Comparison of ENCODE assay signal across 8 cellular contexts in the genomic region with DNA sequence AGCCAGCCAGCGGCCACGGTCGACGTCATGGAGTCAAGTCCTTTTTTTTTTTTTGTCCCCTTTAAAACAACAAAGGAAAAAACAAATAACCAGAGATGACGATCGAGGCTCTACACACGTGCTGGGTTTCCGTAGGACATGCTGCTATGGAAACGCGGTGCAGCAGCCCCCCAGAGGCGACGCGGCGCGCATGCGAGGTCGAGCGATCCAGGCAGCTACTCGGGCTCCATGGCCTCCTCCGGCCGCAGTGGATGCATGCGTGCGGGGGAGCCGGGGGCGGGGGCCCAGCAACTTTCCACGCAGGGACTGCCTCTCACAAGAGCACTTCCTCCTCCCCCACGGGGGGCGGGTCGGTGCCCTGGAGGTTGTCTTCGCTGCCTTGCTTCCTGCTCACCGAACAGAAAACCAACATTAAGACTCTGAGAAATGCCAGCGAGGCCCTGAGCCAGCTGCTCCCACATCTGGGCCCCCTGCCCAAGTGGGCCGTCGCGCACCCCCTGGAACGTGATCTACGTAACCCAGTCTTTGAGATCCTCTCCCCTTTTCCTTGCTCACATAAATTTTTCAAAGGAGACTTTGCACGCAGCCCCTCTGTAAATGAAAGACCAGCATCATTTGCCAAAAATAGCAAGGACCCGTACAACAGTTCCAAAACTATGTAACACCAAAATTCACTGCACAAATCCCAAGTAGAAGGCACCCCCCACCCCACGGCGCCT. TPM values are rescaled to one million over a fixed set of nuclear protein-coding genes. Genes with fewer than 3 reads are reported as not detected.
DNase-seq lines count a peak whose midpoint lies in the region; ATAC-seq and TF ChIP-seq lines count a peak whose summit lies in the region.

No MANE protein-coding gene starts in this region.

- POLR2A ChIA-PET in activated CD8-positive, alpha-beta T cell treated with anti-CD3 and anti-CD28 coated beads, Interleukin-2, amount 10 ng/mL, durations not matched to agents 7 days and 5 days (lab: Charles Lee), result interaction anchor here (0.8 to 2.1 kb wide), 4 partner anchors 8 to 95 kb away, joined by 3 to 8 read pairs (median 6); no protein-coding TSS in a partner anchor
- POLR2A ChIA-PET in OCI-LY7 (lab: Charles Lee), result interaction anchor here (0.5 kb wide), 1 partner anchor 365 kb away, joined by 4 read pairs; no protein-coding TSS in a partner anchor

- intact Hi-C loops in OCI-LY7 (cut with micrococcal nuclease; ENCODE audit: unreplicated experiment), result no loop called here

- H3K36me3 Mint-ChIP-seq in activated CD8-positive, alpha-beta T cell treated with anti-CD3 and anti-CD28 coated beads, Interleukin-2, amount 10 ng/mL, durations not matched to agents 7 days and 5 days (ENCODE audit: low read depth), result peaks cover 51% of the 10 kb centered on the region

- no TSS peak for BruUV-seq in OCI-LY7 (replicated peaks; lab: Mats Ljungman, UMichigan)

- TF ChIP-seq CTCF in omental fat pad (IDR thresholded peaks at IDR 0.05) (no peak), OCI-LY7 (conservative IDR thresholded peaks at IDR 0.05; ENCODE audit: low read length) (no peak)

- peaks cover 0 to 5% of the 10 kb centered on the region in 2 donors for H3K4me1 ChIP-seq in esophagus (ENCODE audit: control insufficient read depth in 2 of 2, insufficient read depth in 2 of 2, low read length in 1 of 2)
- no peaks in the 10 kb centered on the region for H3K4me1 ChIP-seq in OCI-LY7 (ENCODE audit: insufficient read depth, low read length, poor library complexity, severe bottlenecking)

- H3K9me2 ChIP-seq in OCI-LY7 (ENCODE audit: insufficient read depth, low read length), result no peaks in the 10 kb centered on the region

- H3K4me2 ChIP-seq in OCI-LY7 (ENCODE audit: low read length), result no peak overlapping the region; the same call in 1 of the 2 replicates

- peak overlapping the region; percentile 43 to 47 for H3K27ac ChIP-seq in esophagus (ENCODE audit: low read depth in 2 of 2, low read length in 1 of 2)
- no peak overlapping the region for H3K27ac ChIP-seq in OCI-LY7 (ENCODE audit: low read depth, low read length, poor library complexity, severe bottlenecking)

- no peak overlapping the region for H2AFZ ChIP-seq in OCI-LY7 (ENCODE audit: low read length)

- H3K27me3 ChIP-seq in H7 (ENCODE audit: control insufficient read depth, insufficient read depth, low read length), result no peaks in the 10 kb centered on the region
- no peaks in the 10 kb centered on the region for H3K27me3 ChIP-seq in esophagus (ENCODE audit: control insufficient read depth in 1 of 2, insufficient read depth in 2 of 2, low read length in 2 of 2)

- CTCF ChIA-PET in activated CD8-positive, alpha-beta T cell treated with anti-CD3 and anti-CD28 coated beads, Interleukin-2, amount 10 ng/mL, durations not matched to agents 7 days and 5 days (lab: Charles Lee), result interaction anchor here (1.4 to 3.2 kb wide), 4 partner anchors 11 to 181 kb away, joined by 3 to 45 read pairs (median 14); no protein-coding TSS in a partner anchor
- CTCF ChIA-PET in OCI-LY7 (lab: Charles Lee; ENCODE audit: unreplicated experiment), result no interaction called here

- no peaks in the 10 kb centered on the region for H3K79me2 ChIP-seq in OCI-LY7 (ENCODE audit: insufficient read depth, low read depth, low read length)

- no peaks in the 10 kb centered on the region for H3K27me3 Mint-ChIP-seq in activated CD8-positive, alpha-beta T cell treated with anti-CD3 and anti-CD28 coated beads, Interleukin-2, amount 10 ng/mL, durations not matched to agents 7 days and 5 days (ENCODE audit: low read depth)

- H3K4me3 Mint-ChIP-seq in activated CD8-positive, alpha-beta T cell treated with anti-CD3 and anti-CD28 coated beads, Interleukin-2, amount 10 ng/mL, durations not matched to agents 7 days and 5 days, result peak overlapping the region; percentile 68

- H3K9me3 ChIP-seq in esophagus (ENCODE audit: control insufficient read depth in 2 of 2, insufficient read depth in 1 of 2, low read depth in 1 of 2, low read length in 1 of 2) (no peaks in the 10 kb centered on the region), OCI-LY7 (ENCODE audit: low read length) (no peaks in the 10 kb centered on the region)

- H3K36me3 ChIP-seq in H7 (replicated peaks; ENCODE audit: control insufficient read depth, insufficient read depth, low read length) (peaks cover 4% of the 10 kb centered on the region), esophagus (ENCODE audit: control insufficient read depth in 2 of 2, insufficient read depth in 2 of 2, low read length in 1 of 2) (peaks cover 3 to 21% of the 10 kb centered on the region in 2 donors), OCI-LY7 (ENCODE audit: insufficient read depth, low read length) (peaks cover 24% of the 10 kb centered on the region)

- H4K20me1 ChIP-seq in OCI-LY7 (ENCODE audit: insufficient read depth, low read length), result no peaks in the 10 kb centered on the region

- H3K4me3 ChIP-seq in H7 (ENCODE audit: insufficient read depth, low read depth, low read length) (no peak overlapping the region), esophagus (ENCODE audit: low read depth in 1 of 2, low read length in 2 of 2) (no peak overlapping the region), OCI-LY7 (ENCODE audit: low read depth, low read length, poor library complexity, severe bottlenecking) (no peak overlapping the region)

- 52 to 54% methylated on average over 41 of the region's 41 CpGs for WGBS in esophagus, 2 donors

- H3K27ac Mint-ChIP-seq in activated CD8-positive, alpha-beta T cell treated with anti-CD3 and anti-CD28 coated beads, Interleukin-2, amount 10 ng/mL, durations not matched to agents 7 days and 5 days, result peak overlapping the region; percentile 96

- peak; percentile 85 for DNase-seq in H7
- DNase-seq in activated CD8-positive, alpha-beta T cell treated with anti-CD3 and anti-CD28 coated beads, Interleukin-2, amount 10 ng/mL, durations not matched to agents 7 days and 5 days, result peak; percentile 89
- DNase-seq in omental fat pad (ENCODE audit: low spot score), result peak; percentile 58
- peak; percentile 5 for DNase-seq in stromal cell of bone marrow (ENCODE audit: low read depth)
- DNase-seq in OCI-LY7 (ENCODE audit: low spot score), result no peak
- DNase-seq in NCI-H146 treated with DMSO at 0.1 percent for 48 hours (lab: John Stamatoyannopoulos, UW; ENCODE audit: unreplicated experiment), result no peak

- H3K4me1 Mint-ChIP-seq in activated CD8-positive, alpha-beta T cell treated with anti-CD3 and anti-CD28 coated beads, Interleukin-2, amount 10 ng/mL, durations not matched to agents 7 days and 5 days (ENCODE audit: low read depth), result peaks cover 44% of the 10 kb centered on the region

- H3K9me3 Mint-ChIP-seq in activated CD8-positive, alpha-beta T cell treated with anti-CD3 and anti-CD28 coated beads, Interleukin-2, amount 10 ng/mL, durations not matched to agents 7 days and 5 days (ENCODE audit: insufficient read depth), result no peaks in the 10 kb centered on the region

- peak; percentile 90 for ATAC-seq in activated CD8-positive, alpha-beta T cell treated with anti-CD3 and anti-CD28 coated beads, Interleukin-2, amount 10 ng/mL, durations not matched to agents 7 days and 5 days
- ATAC-seq in omental fat pad (ENCODE audit: low FRiP score) (peak; percentile 79), GM19023 (IDR thresholded peaks at IDR 0.05; ENCODE audit: unreplicated experiment) (no peak)

RNA-seq across cellular contexts. Expression of gene P2RX4, which starts 30.7 kb away (rescaled TPM):
- 11.1 and 12.6 TPM in 2 replicates for total RNA-seq in H7 (2014; rRNA removed; shearing (Covaris generic))
- 10 to 100 TPM; 38.7 to 41.0 TPM for total RNA-seq in activated CD8-positive, alpha-beta T cell treated with anti-CD3 and anti-CD28 coated beads, Interleukin-2, amount 10 ng/mL, durations not matched to agents 7 days and 5 days
- polyA plus RNA-seq in esophagus, result 1 to 10 TPM; 5.0 to 5.4 TPM
- total RNA-seq in omental fat pad (100 to 1,000 TPM in 1 of 4 donors, 10 to 100 TPM in 3; 46.3 to 107 (median 65.3) TPM), OCI-LY7 (2022) (17.5 and 17.7 TPM in 2 replicates)
- total RNA-seq in OCI-LY7 (2014; rRNA removed; shearing (Covaris generic)), result 10.8 and 11.3 TPM in 2 replicates

RNA-seq across cellular contexts. Expression of gene CAMKK2, which starts 55.9 kb away (rescaled TPM):
- total RNA-seq in H7 (2014; rRNA removed; shearing (Covaris generic)), result 11.0 and 11.6 TPM in 2 replicates
- 10 to 100 TPM; 32.2 to 32.7 TPM for total RNA-seq in activated CD8-positive, alpha-beta T cell treated with anti-CD3 and anti-CD28 coated beads, Interleukin-2, amount 10 ng/mL, durations not matched to agents 7 days and 5 days
- 10 to 100 TPM in 1 of 2 donors, 1 to 10 TPM in 1; 8.5 to 10.5 TPM for polyA plus RNA-seq in esophagus
- total RNA-seq in omental fat pad (10 to 100 TPM; 24.9 to 58.2 (median 38.5) TPM), OCI-LY7 (2022) (27.6 and 28.8 TPM in 2 replicates)
- total RNA-seq in OCI-LY7 (2014; rRNA removed; shearing (Covaris generic)), result 21.1 and 23.6 TPM in 2 replicates

Comparison
In these comparisons a context has a peak if more than half of its experiments do, and no peak if none do; other contexts are left out.
1. DNase-seq: peak in H7 (single experiment), activated CD8-positive, alpha-beta T cell treated with anti-CD3 and anti-CD28 coated beads, Interleukin-2, amount 10 ng/mL, durations not matched to agents 7 days and 5 days (single experiment), omental fat pad (single experiment) and stromal cell of bone marrow (single experiment); none in OCI-LY7 (single experiment) and NCI-H146 treated with DMSO at 0.1 percent for 48 hours (single experiment).